8 cellular contexts compared by ENCODE assay signal in genomic region chr7:158809596-158809995, GRCh38. TPM values are rescaled to one million over a fixed set of nuclear protein-coding genes. Genes with fewer than 3 reads are reported as not detected.
DNase-seq lines count a peak whose midpoint lies in the region; ATAC-seq, FAIRE-seq and TF ChIP-seq lines count a peak whose summit lies in the region.

No MANE protein-coding gene starts in this region.

- peak; percentile 94 for ATAC-seq in GM21381 (IDR thresholded peaks at IDR 0.05; ENCODE audit: unreplicated experiment)
- peak; percentile 89 for ATAC-seq in HG03520 (IDR thresholded peaks at IDR 0.05; ENCODE audit: unreplicated experiment)
- peak; percentile 19 for ATAC-seq in effector memory CD8-positive, alpha-beta T cell (replicated peaks)

- H3K27me3 Mint-ChIP-seq in effector memory CD8-positive, alpha-beta T cell, result no peaks in the 10 kb centered on the region

- TF ChIP-seq POLR2A in GM12891 (IDR thresholded peaks at IDR 0.05; ENCODE audit: low read depth, low read length), result no peak

- peak; percentile 54 for FAIRE-seq in GM12891 (lab: Jason Lieb, UNC)

- peaks cover 56 to 67% of the 10 kb centered on the region in 2 donors for H3K4me1 Mint-ChIP-seq in effector memory CD8-positive, alpha-beta T cell (ENCODE audit: low read depth in 2 of 2)

- peak overlapping the region; percentile 77 to 83 for H3K27ac Mint-ChIP-seq in effector memory CD8-positive, alpha-beta T cell

- H3K36me3 Mint-ChIP-seq in effector memory CD8-positive, alpha-beta T cell (ENCODE audit: insufficient read depth), result peaks cover 75% of the 10 kb centered on the region

- peaks cover 0 to 1% of the 10 kb centered on the region in 2 donors for H3K9me3 Mint-ChIP-seq in effector memory CD8-positive, alpha-beta T cell

- H3K4me3 Mint-ChIP-seq in effector memory CD8-positive, alpha-beta T cell, result peak overlapping the region in 1 of 2 donors; percentile 17

- no peak for DNase-seq in GM12891 (ENCODE audit: insufficient read length, low spot score)
- no peak for DNase-seq in effector memory CD8-positive, alpha-beta T cell
- DNase-seq in NCI-H1694 (lab: John Stamatoyannopoulos, UW), result no peak
- no peak for DNase-seq in NCI-H526 treated with DMSO at 0.1 percent for 48 hours (lab: John Stamatoyannopoulos, UW)
- DNase-seq in NCI-H187 (lab: John Stamatoyannopoulos, UW), result no peak
- no peak for DNase-seq in DMS53 treated with DMSO at 0.1 percent for 48 hours (lab: John Stamatoyannopoulos, UW; ENCODE audit: unreplicated experiment)

TF ChIP-seq in GM12891, 5 proteins besides CTCF, POLR2A, EP300 and RAD21:
- no peak for TF ChIP-seq POLR2AphosphoS5 (IDR thresholded peaks at IDR 0.05; ENCODE audit: low read depth, low read length)
- no peak for TF ChIP-seq PAX5 (IDR thresholded peaks at IDR 0.05; ENCODE audit: insufficient read depth, low read length, severe bottlenecking)
- TF ChIP-seq POU2F2 (IDR thresholded peaks at IDR 0.05; ENCODE audit: low read depth, low read length), result no peak
- no peak for TF ChIP-seq TAF1 (IDR thresholded peaks at IDR 0.05; ENCODE audit: low read depth, low read length)
- no peak for TF ChIP-seq SPI1 (IDR thresholded peaks at IDR 0.05; ENCODE audit: low read depth, low read length)

RNA-seq across cellular contexts. Expression of gene ESYT2, which starts 19.7 kb away (rescaled TPM):
- polyA plus RNA-seq in GM12891 (2012; ENCODE audit: low read depth, missing spikeins), result 15.4 TPM

RNA-seq across cellular contexts. Expression of gene DYNC2I1, which starts 46.8 kb away (rescaled TPM):
- 7.6 TPM for polyA plus RNA-seq in GM12891 (2012; ENCODE audit: low read depth, missing spikeins)

Comparison
In these comparisons a context has a peak if more than half of its experiments do, and no peak if none do; other contexts are left out.
1. ATAC-seq: peak in every context shown above with its lines; median percentile 94 in GM21381; 89 in HG03520; 19 in effector memory CD8-positive, alpha-beta T cell.